31 cellular contexts compared by ENCODE assay signal in genomic region chr7:83633516-83633915, GRCh38. TPM values are rescaled to one million over a fixed set of nuclear protein-coding genes. Genes with fewer than 3 reads are reported as not detected.
"Had no signal": no experiment of that assay in that cellular context is flagged by ENCODE, and none has a peak within 500 bp of the region (broad histone marks: within the 10 kb centered on the region; RNA-seq: fewer than 3 reads in every experiment).

No MANE protein-coding gene starts in this region.

- ATAC-seq: activated naive CD4-positive, alpha-beta T cell treated with anti-CD3 and anti-CD28 coated beads, Interleukin-2, amount 50 U/mL, for 72 hours; activated T-cell treated with anti-CD3 and anti-CD28 coated beads, Interleukin-2, amount 50 U/mL, for 72 hours; gastroesophageal sphincter; WTC11 had no signal

- H3K27me3 ChIP-seq: ascending aorta, breast epithelium, cardiac muscle cell, colonic mucosa, esophagus squamous epithelium, gastroesophageal sphincter had no signal

- H3K36me3 ChIP-seq: ascending aorta, breast epithelium, cardiac muscle cell, colonic mucosa, esophagus squamous epithelium, gastroesophageal sphincter had no signal

- H3K9me3 Mint-ChIP-seq: activated CD4-positive, alpha-beta T cell treated with anti-CD3 and anti-CD28 coated beads, Interleukin-2, amount 10 ng/mL, durations not matched to agents 7 days and 5 days; activated naive CD4-positive, alpha-beta T cell treated with anti-CD3 and anti-CD28 coated beads, Interleukin-2, amount 10 ng/mL, durations not matched to agents 7 days and 5 days had no signal

- H3K4me1 Mint-ChIP-seq: activated CD4-positive, alpha-beta memory T cell treated with anti-CD3 and anti-CD28 coated beads, Interleukin-2, amount 10 ng/mL, durations not matched to agents 7 days and 5 days; activated CD4-positive, alpha-beta T cell treated with anti-CD3 and anti-CD28 coated beads, Interleukin-2, amount 10 ng/mL, durations not matched to agents 7 days and 5 days; activated naive CD4-positive, alpha-beta T cell treated with anti-CD3 and anti-CD28 coated beads, Interleukin-2, amount 10 ng/mL, durations not matched to agents 7 days and 5 days; activated naive CD8-positive, alpha-beta T cell treated with anti-CD3 and anti-CD28 coated beads, Interleukin-2, amount 10 ng/mL, durations not matched to agents 7 days and 5 days had no signal

- H3K36me3 Mint-ChIP-seq: activated naive CD4-positive, alpha-beta T cell treated with anti-CD3 and anti-CD28 coated beads, Interleukin-2, amount 10 ng/mL, durations not matched to agents 7 days and 5 days; activated naive CD4-positive, alpha-beta T cell treated with anti-CD3 and anti-CD28 coated beads, Interleukin-2, amount 50 U/mL, for 72 hours; activated naive CD8-positive, alpha-beta T cell treated with anti-CD3 and anti-CD28 coated beads, Interleukin-2, amount 10 ng/mL, durations not matched to agents 7 days and 5 days had no signal

- H3K27me3 Mint-ChIP-seq: activated CD4-positive, alpha-beta memory T cell treated with anti-CD3 and anti-CD28 coated beads, Interleukin-2, amount 10 ng/mL, durations not matched to agents 7 days and 5 days; activated CD4-positive, alpha-beta T cell treated with anti-CD3 and anti-CD28 coated beads, Interleukin-2, amount 10 ng/mL, durations not matched to agents 7 days and 5 days; activated naive CD4-positive, alpha-beta T cell treated with anti-CD3 and anti-CD28 coated beads, Interleukin-2, amount 10 ng/mL, durations not matched to agents 7 days and 5 days; activated naive CD8-positive, alpha-beta T cell treated with anti-CD3 and anti-CD28 coated beads, Interleukin-2, amount 10 ng/mL, durations not matched to agents 7 days and 5 days; activated T-cell treated with anti-CD3 and anti-CD28 coated beads, Interleukin-2, amount 50 U/mL, for 24 hours; brain had no signal

- H3K4me3 ChIP-seq: ascending aorta, breast epithelium, cardiac muscle cell, colonic mucosa, esophagus squamous epithelium, gastroesophageal sphincter had no signal

- H3K9me3 ChIP-seq: ascending aorta, breast epithelium, colonic mucosa, esophagus squamous epithelium, gastroesophageal sphincter had no signal

- H3K27ac Mint-ChIP-seq: activated CD4-positive, alpha-beta memory T cell treated with anti-CD3 and anti-CD28 coated beads, Interleukin-2, amount 10 ng/mL, durations not matched to agents 7 days and 5 days; activated CD4-positive, alpha-beta T cell treated with anti-CD3 and anti-CD28 coated beads, Interleukin-2, amount 10 ng/mL, durations not matched to agents 7 days and 5 days; activated naive CD4-positive, alpha-beta T cell treated with anti-CD3 and anti-CD28 coated beads, Interleukin-2, amount 10 ng/mL, durations not matched to agents 7 days and 5 days; activated naive CD4-positive, alpha-beta T cell treated with anti-CD3 and anti-CD28 coated beads, Interleukin-2, amount 50 U/mL, for 72 hours; activated naive CD8-positive, alpha-beta T cell treated with anti-CD3 and anti-CD28 coated beads, Interleukin-2, amount 10 ng/mL, durations not matched to agents 7 days and 5 days; activated T-cell treated with anti-CD3 and anti-CD28 coated beads, Interleukin-2, amount 50 U/mL, for 24 hours; activated T-cell treated with anti-CD3 and anti-CD28 coated beads, Interleukin-2, amount 50 U/mL, for 72 hours; WTC11 had no signal

- DNase-seq: activated CD4-positive, alpha-beta memory T cell treated with anti-CD3 and anti-CD28 coated beads, Interleukin-2, amount 10 ng/mL, durations not matched to agents 7 days and 5 days; activated CD4-positive, alpha-beta T cell treated with anti-CD3 and anti-CD28 coated beads for 1 hour; activated CD4-positive, alpha-beta T cell treated with anti-CD3 and anti-CD28 coated beads for 4 hours; activated CD4-positive, alpha-beta T cell treated with anti-CD3 and anti-CD28 coated beads, Interleukin-2, amount 10 ng/mL, durations not matched to agents 7 days and 5 days; activated CD4-positive, alpha-beta T cell treated with anti-CD3 and anti-CD28 coated beads, Interleukin-2, amount 50 U/mL, for 4 hours; activated CD8-positive, alpha-beta memory T cell treated with anti-CD3 and anti-CD28 coated beads, Interleukin-2, amount 50 U/mL, for 48 hours; activated gamma-delta T cell; activated naive CD4-positive, alpha-beta T cell; activated naive CD4-positive, alpha-beta T cell treated with anti-CD3 and anti-CD28 coated beads, Interleukin-2, amount 10 ng/mL, durations not matched to agents 7 days and 5 days; activated naive CD8-positive, alpha-beta T cell treated with anti-CD3 and anti-CD28 coated beads, Interleukin-2, amount 10 ng/mL, durations not matched to agents 7 days and 5 days; activated T-cell treated with anti-CD3 and anti-CD28 coated beads for 4 hours; activated T-cell treated with anti-CD3 and anti-CD28 coated beads, Interleukin-2, amount 50 U/mL, for 24 hours; activated T-cell treated with anti-CD3 and anti-CD28 coated beads, Interleukin-2, amount 50 U/mL, for 72 hours; central memory CD4-positive, alpha-beta T cell; cerebellar nuclear complex; colonic mucosa; effector CD8-positive, alpha-beta T cell; esophagus squamous epithelium; foreskin melanocyte; T-helper 2 cell had no signal

- H3K4me3 Mint-ChIP-seq: activated CD4-positive, alpha-beta memory T cell treated with anti-CD3 and anti-CD28 coated beads, Interleukin-2, amount 10 ng/mL, durations not matched to agents 7 days and 5 days; activated CD4-positive, alpha-beta T cell treated with anti-CD3 and anti-CD28 coated beads, Interleukin-2, amount 10 ng/mL, durations not matched to agents 7 days and 5 days; activated naive CD4-positive, alpha-beta T cell treated with anti-CD3 and anti-CD28 coated beads, Interleukin-2, amount 10 ng/mL, durations not matched to agents 7 days and 5 days; activated naive CD8-positive, alpha-beta T cell treated with anti-CD3 and anti-CD28 coated beads, Interleukin-2, amount 10 ng/mL, durations not matched to agents 7 days and 5 days; activated T-cell treated with anti-CD3 and anti-CD28 coated beads, Interleukin-2, amount 50 U/mL, for 24 hours; activated T-cell treated with anti-CD3 and anti-CD28 coated beads, Interleukin-2, amount 50 U/mL, for 72 hours; brain; WTC11 had no signal

- H3K27ac ChIP-seq: ascending aorta, breast epithelium, cardiac muscle cell, colonic mucosa, epithelial cell of prostate, esophagus squamous epithelium, gastroesophageal sphincter, VCaP had no signal

- H3K4me1 ChIP-seq: ascending aorta, breast epithelium, colonic mucosa, esophagus squamous epithelium, gastroesophageal sphincter had no signal

RNA-seq across cellular contexts. Expression of gene SEMA3E, which starts 15.4 kb away (rescaled TPM):
- total RNA-seq: activated CD4-positive, alpha-beta memory T cell treated with anti-CD3 and anti-CD28 coated beads, Interleukin-2, amount 10 ng/mL, durations not matched to agents 7 days and 5 days; activated CD4-positive, alpha-beta T cell treated with anti-CD3 and anti-CD28 coated beads, Interleukin-2, amount 10 ng/mL, durations not matched to agents 7 days and 5 days; activated naive CD4-positive, alpha-beta T cell treated with anti-CD3 and anti-CD28 coated beads, Interleukin-2, amount 50 U/mL, for 72 hours; activated naive CD8-positive, alpha-beta T cell treated with anti-CD3 and anti-CD28 coated beads, Interleukin-2, amount 10 ng/mL, durations not matched to agents 7 days and 5 days; activated T-cell treated with anti-CD3 and anti-CD28 coated beads, Interleukin-2, amount 50 U/mL, for 72 hours; endothelial cell of umbilical vein; T-helper 1 cell treated with Interleukin-12 subunit alpha and Interleukin-12 subunit beta and Interleukin-4 antibody, amounts not matched to agents 30 ng/mL and 1 ng/mL, for 36 hours had no signal
- polyA plus RNA-seq: endothelial cell of umbilical vein had no signal
